In genomic region chr17:14859521-14859920, GRCh38 we compare ENCODE assay signal across 25 cellular contexts.
DNase-seq lines count a peak whose midpoint lies in the region; FAIRE-seq and TF ChIP-seq lines count a peak whose summit lies in the region.
"Had no signal": no experiment of that assay in that cellular context is flagged by ENCODE, and none has a peak within 500 bp of the region (broad histone marks: within the 10 kb centered on the region; RNA-seq: fewer than 3 reads in every experiment).

No MANE protein-coding gene starts in this region.

- H3K4me3 ChIP-seq in AG10803 (ENCODE audit: low read length) (no peak overlapping the region), GM23248 (no peak overlapping the region), choroid plexus epithelial cell (ENCODE audit: low read depth, low read length) (no peak overlapping the region), osteoblast (ENCODE audit: insufficient read depth, low read length) (no peak overlapping the region)
- H3K4me3 ChIP-seq: A549; BLaER1 treated with 17β-estradiol and CSF1 and Interleukin-3, amounts not matched to agents 10 nM and 100 nM had no signal

- H4K20me1 ChIP-seq in GM23248 (ENCODE audit: insufficient read depth) = no peaks in the 10 kb centered on the region
- no peaks in the 10 kb centered on the region for H4K20me1 ChIP-seq in osteoblast (ENCODE audit: insufficient read depth, low read length)
- H4K20me1 ChIP-seq: BLaER1 treated with 17β-estradiol and CSF1 and Interleukin-3, amounts not matched to agents 10 nM and 100 nM had no signal

- no peaks in the 10 kb centered on the region for H3K27me3 ChIP-seq in GM23248 (replicated peaks; ENCODE audit: insufficient read depth)
- H3K27me3 ChIP-seq in osteoblast (ENCODE audit: insufficient read depth, low read length) = no peaks in the 10 kb centered on the region
- H3K27me3 ChIP-seq: BLaER1 treated with 17β-estradiol and CSF1 and Interleukin-3, amounts not matched to agents 10 nM and 100 nM had no signal

- DNase-seq in AG10803 (ENCODE audit: low read depth) = peak; percentile 18
- DNase-seq in GM23248 = peak; percentile 16
- DNase-seq in choroid plexus epithelial cell (ENCODE audit: low read depth) = peak; percentile 52
- peak; percentile 66 for DNase-seq in osteoblast (ENCODE audit: insufficient read length, low spot score, missing footprints)
- DNase-seq in urothelium cell line (ENCODE audit: low spot score) = no peak
- DNase-seq in kidney tubule cell (ENCODE audit: low spot score) = no peak
- DNase-seq in posterior cingulate gyrus = no peak
- DNase-seq: CD8-positive, alpha-beta T cell; DMS153; GF-D8; GOT3; HCEC 1CT; Kasumi-1; MM.1S; NCI-H1048; NCI-H1436 treated with DMSO at 0.1 percent for 48 hours; NCI-H2227 treated with DMSO at 0.1 percent for 48 hours; NCI-H510A; NCI-H774; NK-92 treated with Interleukin-12 subunit alpha and Interleukin-12 subunit beta, amount 100 ng/mL, for 24 hours; SIG-M5; SK-N-SH had no signal

- H3K9ac ChIP-seq in GM23248 = no peak overlapping the region
- H3K9ac ChIP-seq: BLaER1 treated with 17β-estradiol and CSF1 and Interleukin-3, amounts not matched to agents 10 nM and 100 nM; SK-N-SH had no signal

- H3K4me2 ChIP-seq in GM23248 (ENCODE audit: unreplicated experiment) (no peak overlapping the region), osteoblast (ENCODE audit: insufficient read depth, low read length) (no peak overlapping the region)
- H3K4me2 ChIP-seq: A549; BLaER1 treated with 17β-estradiol and CSF1 and Interleukin-3, amounts not matched to agents 10 nM and 100 nM; SK-N-SH had no signal

- no peaks in the 10 kb centered on the region for H3K9me3 ChIP-seq in GM23248 (ENCODE audit: low read depth)
- H3K9me3 ChIP-seq in osteoblast (ENCODE audit: low read depth, low read length) = no peaks in the 10 kb centered on the region
- H3K9me3 ChIP-seq: A549, SK-N-SH had no signal

- TF ChIP-seq CTCF in AG10803 (conservative IDR thresholded peaks at IDR 0.05; ENCODE audit: low read length) (no peak), choroid plexus epithelial cell (conservative IDR thresholded peaks at IDR 0.05; ENCODE audit: low read depth, low read length) (no peak), osteoblast (IDR thresholded peaks at IDR 0.05; ENCODE audit: extremely low read depth, low read depth, low read length) (no peak)

- 26 to 28% methylated on average over 2 of the region's 2 CpGs for WGBS in GM23248 (ENCODE audit: low coverage in 1 of 2, low lambda C conversion rate in 2 of 2, missing lambda C conversion rate in 2 of 2), 2 experiments

- H3K36me3 ChIP-seq in GM23248 (ENCODE audit: low read depth) (no peaks in the 10 kb centered on the region), osteoblast (ENCODE audit: insufficient read depth, low read length) (no peaks in the 10 kb centered on the region)
- H3K36me3 ChIP-seq: BLaER1 treated with 17β-estradiol and CSF1 and Interleukin-3, amounts not matched to agents 10 nM and 100 nM had no signal

- no peak for FAIRE-seq in urothelium cell line (lab: Jason Lieb, UNC)
- FAIRE-seq: A549 had no signal

- H3K4me1 ChIP-seq in GM23248 (ENCODE audit: insufficient read depth) = no peaks in the 10 kb centered on the region
- H3K4me1 ChIP-seq in osteoblast (ENCODE audit: insufficient read depth, low read length) = peaks cover 3% of the 10 kb centered on the region
- H3K4me1 ChIP-seq: A549; BLaER1 treated with 17β-estradiol and CSF1 and Interleukin-3, amounts not matched to agents 10 nM and 100 nM had no signal

- H3F3A ChIP-seq in GM23248 (ENCODE audit: insufficient read depth) = no peaks in the 10 kb centered on the region

- H3K79me2 ChIP-seq in GM23248 (ENCODE audit: insufficient read depth) (no peaks in the 10 kb centered on the region), osteoblast (ENCODE audit: insufficient read depth, low read length) (no peaks in the 10 kb centered on the region)

- no peaks in the 10 kb centered on the region for H3K9me2 ChIP-seq in GM23248 (ENCODE audit: insufficient read depth)
- H3K9me2 ChIP-seq: SK-N-SH had no signal

- H2AFZ ChIP-seq in GM23248 (no peak overlapping the region), osteoblast (ENCODE audit: low read length) (no peak overlapping the region)

- intact Hi-C loops in posterior cingulate gyrus (cut with DNase I) = no loop called here

- H3K27ac ChIP-seq in GM23248 (no peak overlapping the region), osteoblast (ENCODE audit: low read depth, low read length) (no peak overlapping the region)
- H3K27ac ChIP-seq: A549; BLaER1 treated with 17β-estradiol and CSF1 and Interleukin-3, amounts not matched to agents 10 nM and 100 nM; RWPE1 had no signal

- in situ Hi-C loops in GM23248 (cut with MboI) = no loop called here

Comparison
In these comparisons a context has a peak if more than half of its experiments do, and no peak if none do; other contexts are left out.
1. DNase-seq: peak in AG10803 (single experiment), GM23248 (single experiment), choroid plexus epithelial cell (single experiment) and osteoblast (single experiment); none in urothelium cell line (single experiment), kidney tubule cell (single experiment) and posterior cingulate gyrus (0 of 10).